Comparison of ENCODE assay signal across 8 cellular contexts in the genomic region with DNA sequence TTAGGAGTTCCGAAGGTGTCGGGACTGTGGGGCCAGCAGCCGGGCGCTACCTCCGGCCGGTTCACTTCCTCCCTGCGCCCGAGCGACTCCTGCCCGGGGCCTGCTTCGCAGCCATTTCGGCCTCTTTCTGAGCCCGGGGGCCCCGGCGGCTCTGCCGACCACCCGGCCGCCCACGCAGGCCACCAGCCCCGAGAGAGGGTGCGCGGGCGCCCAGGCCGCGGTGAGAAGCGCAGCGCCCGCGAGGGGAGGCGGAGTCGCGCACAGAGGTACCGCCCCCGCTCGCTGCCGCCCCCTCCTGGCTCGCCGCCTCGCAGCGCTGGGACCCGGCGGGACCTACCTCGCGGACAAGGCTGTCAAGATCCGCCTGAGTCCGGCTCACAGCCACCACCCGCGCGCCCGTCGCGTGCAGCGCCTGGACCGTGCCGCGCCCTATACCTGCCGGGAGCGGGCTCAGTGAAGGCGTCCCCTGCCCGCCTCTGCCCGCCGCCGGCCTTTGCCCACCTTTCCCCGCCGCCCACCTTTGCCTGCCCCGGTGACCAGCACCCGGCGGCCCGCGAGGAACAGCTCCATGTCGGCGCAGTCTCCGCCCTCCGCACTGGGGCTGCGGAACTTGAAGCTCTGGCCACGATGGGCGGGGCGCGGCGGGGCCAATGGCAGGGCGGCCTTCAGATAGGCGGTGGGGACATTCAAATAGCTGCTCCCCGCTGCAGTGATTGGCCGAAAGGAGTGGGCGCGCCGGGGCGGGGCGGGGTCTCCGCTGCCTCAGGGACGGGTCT.
DNase-seq lines count a peak whose midpoint lies in the region; ATAC-seq and FAIRE-seq lines count a peak whose summit lies in the region.

Gene DCXR (minus strand): TSS at position 585 of the 776 bp plus-strand sequence. CDS start 15 bp downstream, at position 570.

- peak within 1 kb of the TSS; percentile 80 for H3K27ac Mint-ChIP-seq in memory B cell

- H3K36me3 Mint-ChIP-seq in memory B cell: peaks cover 4% of the 10 kb centered on the region

- peaks cover 5% of the 10 kb centered on the region for H3K4me1 Mint-ChIP-seq in memory B cell

- H3K4me1 ChIP-seq in effector memory CD4-positive, alpha-beta T cell (ENCODE audit: control insufficient read depth, insufficient read depth, low read length, poor library complexity, severe bottlenecking): peaks cover 16% of the 10 kb centered on the region

- no peaks in the 10 kb centered on the region for H3K36me3 ChIP-seq in effector memory CD4-positive, alpha-beta T cell (ENCODE audit: control insufficient read depth, insufficient read depth, low read length)

- no peaks in the 10 kb centered on the region for H3K9me3 ChIP-seq in effector memory CD4-positive, alpha-beta T cell (ENCODE audit: control insufficient read depth, low read length)

- peak within 1 kb of the TSS; percentile 90 for H3K4me3 Mint-ChIP-seq in memory B cell

- no peaks in the 10 kb centered on the region for H3K27me3 Mint-ChIP-seq in memory B cell

- peak within 1 kb of the TSS; percentile 67 for H3K27ac ChIP-seq in effector memory CD4-positive, alpha-beta T cell (ENCODE audit: insufficient read depth, low read length, poor library complexity, severe bottlenecking)

- peak within 1 kb of the TSS; percentile 77 for H3K4me3 ChIP-seq in effector memory CD4-positive, alpha-beta T cell (ENCODE audit: insufficient read depth, low read depth, low read length, poor library complexity, severe bottlenecking)

- ATAC-seq in GM21360 (IDR thresholded peaks at IDR 0.05; ENCODE audit: unreplicated experiment) (peak; percentile 67), memory B cell (ENCODE audit: low read depth) (peak; percentile 90)

- no peaks in the 10 kb centered on the region for H3K9me3 Mint-ChIP-seq in memory B cell

- no peaks in the 10 kb centered on the region for H3K27me3 ChIP-seq in effector memory CD4-positive, alpha-beta T cell (replicated peaks; ENCODE audit: control insufficient read depth, insufficient read depth, low read length, poor library complexity, severe bottlenecking)

- DNase-seq in COR-L47 (lab: John Stamatoyannopoulos, UW): peak; percentile 96
- peak; percentile 97 for DNase-seq in HTR-8/SVneo (ENCODE audit: insufficient read length, low spot score)
- peak; percentile 97 for DNase-seq in NOMO-1 treated with DMSO at 0.1 percent for 48 hours (lab: John Stamatoyannopoulos, UW; ENCODE audit: unreplicated experiment)
- peak; percentile 84 to 86 for DNase-seq in activated CD8-positive, alpha-beta memory T cell treated with anti-CD3 and anti-CD28 coated beads for 4 hours (ENCODE audit: low read depth in 2 of 2)
- DNase-seq in effector memory CD4-positive, alpha-beta T cell: peak; percentile 89 to 92 (median 92)
- peak; percentile 94 to 98 for DNase-seq in memory B cell (ENCODE audit: low spot score in 2 of 2)
- DNase-seq in stimulated activated CD8-positive, alpha-beta memory T cell treated with anti-CD3 and anti-CD28 coated beads, Interleukin-12 subunit alpha, Interleukin-12 subunit beta, amount 100 ng/mL, for 24 hours (ENCODE audit: extremely low read depth): peak; percentile 94

- peak; percentile 93 for FAIRE-seq in HTR-8/SVneo (lab: Jason Lieb, UNC)

Comparison
In these comparisons a context has a peak if more than half of its experiments do, and no peak if none do; other contexts are left out.
1. Peak in every context shown above with its lines: DNase-seq, ATAC-seq, H3K4me3 ChIP-seq and H3K27ac ChIP-seq.